In the genomic region with DNA sequence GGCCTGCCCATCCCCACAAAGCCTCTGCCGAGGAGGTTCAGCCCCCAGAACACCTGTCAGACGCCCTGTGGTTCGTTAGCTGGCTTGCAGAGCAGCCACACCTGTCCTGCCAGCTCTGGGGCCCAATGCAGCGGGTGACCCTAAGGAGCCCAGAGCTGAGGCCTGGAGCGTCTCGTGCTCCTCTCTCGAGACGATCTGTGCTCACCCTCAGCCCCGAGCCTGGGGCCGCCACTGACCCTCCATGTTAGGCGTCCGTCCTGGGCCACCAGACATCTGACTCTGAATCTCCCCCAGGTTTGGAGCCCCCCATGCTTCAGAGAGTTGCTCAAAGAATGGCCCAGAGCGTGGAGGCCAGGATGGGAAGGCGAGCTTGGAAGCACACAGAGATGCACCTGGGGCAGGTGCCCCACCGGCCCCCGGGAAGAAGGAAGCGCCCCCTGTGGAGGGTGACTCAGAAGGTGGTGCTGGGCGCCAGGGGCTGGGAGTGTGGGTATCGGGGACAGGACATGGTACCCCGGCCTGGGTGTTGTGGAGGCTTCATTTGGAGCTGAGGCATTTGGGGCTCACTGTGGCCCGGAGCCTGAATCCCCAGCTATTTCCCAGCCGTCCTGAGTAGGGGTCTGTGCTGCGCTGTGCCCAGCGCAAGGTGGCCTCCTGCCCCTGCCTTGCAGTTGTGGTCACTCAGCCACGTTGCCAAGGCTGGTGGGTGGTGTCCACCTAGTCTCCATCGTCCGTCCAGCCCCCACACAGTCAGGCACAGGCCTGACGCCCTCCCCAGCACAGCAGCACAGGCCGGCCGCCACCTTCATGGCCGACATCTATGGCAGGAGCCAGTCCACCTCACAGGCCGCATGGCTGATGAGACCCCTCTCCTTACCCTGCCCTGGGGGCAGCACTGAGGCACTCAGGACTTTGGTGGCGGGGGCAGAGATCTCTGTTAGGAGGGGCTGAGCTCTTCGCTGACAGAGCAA, we compare ENCODE assay signal across 20 cellular contexts. TPM values are rescaled to one million over a fixed set of nuclear protein-coding genes. Genes with fewer than 3 reads are reported as not detected.
A peak's percentile ranks its signal among the peaks of the same experiment; 100 is the strongest.
DNase-seq lines count a peak whose midpoint lies in the region; ATAC-seq and TF ChIP-seq lines count a peak whose summit lies in the region.
"Had no signal": no experiment of that assay in that cellular context is flagged by ENCODE, and none has a peak within 500 bp of the region (broad histone marks: within the 10 kb centered on the region; RNA-seq: fewer than 3 reads in every experiment).

No MANE protein-coding gene starts in this region.

- WGBS in neuronal stem cell (ENCODE audit: extremely low coverage in 2 of 2, insufficient read length in 2 of 2, insufficient replicate concordance in 1 of 2), 2 donors = no CpG with 5 or more reads among the region's 34 CpGs

- 0 out of 2 replicates have a peak overlapping the region, but pooled peaks have one; percentile 9 for H3K9ac ChIP-seq in BLaER1
- H3K9ac ChIP-seq in neuronal stem cell (ENCODE audit: low read depth, low read length, poor library complexity) = no peak overlapping the region
- H3K9ac ChIP-seq: KMS-11 had no signal

- no peaks in the 10 kb centered on the region for H3K9me3 Mint-ChIP-seq in CD14-positive monocyte
- no peaks in the 10 kb centered on the region for H3K9me3 Mint-ChIP-seq in activated CD4-positive, alpha-beta memory T cell treated with anti-CD3 and anti-CD28 coated beads for 36 hours

- ATAC-seq in left ventricle myocardium superior = no peak

- no peak overlapping the region for H4K91ac ChIP-seq in neuronal stem cell (ENCODE audit: low read depth, low read length, poor library complexity)

- H3K79me1 ChIP-seq in neuronal stem cell (ENCODE audit: low read depth, low read length) = no peaks in the 10 kb centered on the region

- no peak overlapping the region for H3K14ac ChIP-seq in neuronal stem cell (ENCODE audit: low read length)

- H3K4me1 ChIP-seq in BLaER1 (peaks cover 86% of the 10 kb centered on the region), neuronal stem cell (ENCODE audit: control insufficient read depth in 2 of 2, insufficient read depth in 1 of 2, low read depth in 1 of 2, low read length in 2 of 2) (no peaks in the 10 kb centered on the region)

- H2AK5ac ChIP-seq in neuronal stem cell (ENCODE audit: low read depth, low read length) = no peak overlapping the region

- CTCF ChIA-PET in activated CD4-positive, alpha-beta memory T cell treated with anti-CD3 and anti-CD28 coated beads for 36 hours (lab: Charles Lee) = interaction anchor here (0.7 kb wide), 1 partner anchor 195 kb away, joined by 3 read pairs; no protein-coding TSS in a partner anchor

- no peak overlapping the region for H2BK15ac ChIP-seq in neuronal stem cell (ENCODE audit: low read length)

- H3K27me3 ChIP-seq in BLaER1 = no peaks in the 10 kb centered on the region
- H3K27me3 ChIP-seq in neuronal stem cell (ENCODE audit: control insufficient read depth in 3 of 3, insufficient read depth in 3 of 3, low read depth in 1 of 3, low read length in 3 of 3) = no peaks in the 10 kb centered on the region

- peak overlapping the region; percentile 16; the same call in 1 of the 2 replicates for H3K27ac ChIP-seq in BLaER1
- H3K27ac ChIP-seq in neuronal stem cell (replicated peaks; ENCODE audit: low read length) = no peak overlapping the region
- H3K27ac ChIP-seq: KMS-11, PC-9 had no signal

- H3K4me3 ChIP-seq in BLaER1 = no peak overlapping the region
- H3K4me3 ChIP-seq in neuronal stem cell (ENCODE audit: low read length in 2 of 2) = no peak overlapping the region
- H3K4me3 ChIP-seq: PC-9 had no signal

- no peak for TF ChIP-seq CTCF in CD14-positive monocyte (IDR thresholded peaks at IDR 0.05)

- H2AFZ ChIP-seq in neuronal stem cell (ENCODE audit: low read length) = no peak overlapping the region
- H2AFZ ChIP-seq: PC-9 had no signal

- H3K27ac Mint-ChIP-seq in CD14-positive monocyte = peak overlapping the region in 1 of 7 donors; percentile 32
- no peak overlapping the region for H3K27ac Mint-ChIP-seq in activated CD4-positive, alpha-beta memory T cell treated with anti-CD3 and anti-CD28 coated beads for 36 hours

- DNase-seq in CD14-positive monocyte (ENCODE audit: low spot score) (peak; percentile 31), left ventricle myocardium superior (peak; percentile 23), neuronal stem cell (ENCODE audit: low spot score) (no peak), NCI-H226 (no peak)
- no peak for DNase-seq in activated CD4-positive, alpha-beta memory T cell treated with anti-CD3 and anti-CD28 coated beads for 36 hours
- no peak for DNase-seq in stimulated activated CD4-positive, alpha-beta T cell treated with anti-CD3 and anti-CD28 coated beads, Interleukin-15, amount 100 ng/mL, for 24 hours
- DNase-seq: C1 segment of cervical spinal cord, COR-L47, DMS153, EL, H7, NCI-H1092, NCI-H1694, NCI-H2107, NCI-H345, NCI-H69, PC-9, SHP77 had no signal

- H3K4me1 Mint-ChIP-seq in CD14-positive monocyte = no peaks in the 10 kb centered on the region
- H3K4me1 Mint-ChIP-seq in activated CD4-positive, alpha-beta memory T cell treated with anti-CD3 and anti-CD28 coated beads for 36 hours (ENCODE audit: low read depth) = no peaks in the 10 kb centered on the region

- H3K36me3 ChIP-seq in BLaER1 (peaks cover 63% of the 10 kb centered on the region), neuronal stem cell (replicated peaks in 1 of 2; ENCODE audit: control insufficient read depth in 2 of 2, insufficient read depth in 2 of 2, low read length in 2 of 2) (peaks cover 37 to 81% of the 10 kb centered on the region in 2 donors)

- H3K4ac ChIP-seq in neuronal stem cell (ENCODE audit: low read length) = no peak overlapping the region

- H3K36me3 Mint-ChIP-seq in CD14-positive monocyte = peaks cover 47 to 79% of the 10 kb centered on the region in 2 donors
- H3K36me3 Mint-ChIP-seq in activated CD4-positive, alpha-beta memory T cell treated with anti-CD3 and anti-CD28 coated beads for 36 hours = peaks cover 8% of the 10 kb centered on the region

- H3K9me3 ChIP-seq in BLaER1 (no peaks in the 10 kb centered on the region), neuronal stem cell (replicated peaks in 1 of 2; ENCODE audit: control insufficient read depth in 2 of 2, insufficient read depth in 1 of 2, low read depth in 1 of 2, low read length in 2 of 2) (no peaks in the 10 kb centered on the region)

- peak overlapping the region; percentile 43 for H3K23ac ChIP-seq in neuronal stem cell (ENCODE audit: low read depth, low read length, poor library complexity)

- POLR2A ChIA-PET in activated CD4-positive, alpha-beta memory T cell treated with anti-CD3 and anti-CD28 coated beads for 36 hours (lab: Charles Lee) = no interaction called here

- intact Hi-C loops in CD14-positive monocyte (cut with micrococcal nuclease) = no loop called here
- intact Hi-C loops in left ventricle myocardium superior (cut with micrococcal nuclease) = no loop called here
- intact Hi-C loops in activated CD4-positive, alpha-beta memory T cell treated with anti-CD3 and anti-CD28 coated beads for 36 hours (cut with micrococcal nuclease) = no loop called here

- H2BK12ac ChIP-seq in neuronal stem cell (ENCODE audit: low read length) = no peak overlapping the region

- H3K4me3 Mint-ChIP-seq in CD14-positive monocyte = no peak overlapping the region
- no peak overlapping the region for H3K4me3 Mint-ChIP-seq in activated CD4-positive, alpha-beta memory T cell treated with anti-CD3 and anti-CD28 coated beads for 36 hours

- H3K18ac ChIP-seq in neuronal stem cell (ENCODE audit: low read length) = peak overlapping the region; percentile 64

- peak overlapping the region; percentile 97 for H3K4me2 ChIP-seq in BLaER1
- H3K4me2 ChIP-seq in neuronal stem cell (ENCODE audit: insufficient read depth, low read length, poor library complexity, severe bottlenecking) = no peak overlapping the region
- H3K4me2 ChIP-seq: KMS-11, PC-9 had no signal

- no peak overlapping the region for H4K8ac ChIP-seq in neuronal stem cell (ENCODE audit: low read depth, low read length)

- peaks cover 45% of the 10 kb centered on the region for H4K20me1 ChIP-seq in BLaER1

- no peaks in the 10 kb centered on the region for H3K27me3 Mint-ChIP-seq in CD14-positive monocyte (ENCODE audit: low read depth in 3 of 3)
- H3K27me3 Mint-ChIP-seq in activated CD4-positive, alpha-beta memory T cell treated with anti-CD3 and anti-CD28 coated beads for 36 hours = no peaks in the 10 kb centered on the region

- H2BK5ac ChIP-seq in neuronal stem cell (ENCODE audit: low read length) = peak overlapping the region; percentile 29

- no peak overlapping the region for H2BK120ac ChIP-seq in neuronal stem cell (ENCODE audit: low read depth, low read length)

RNA-seq across cellular contexts. Expression of a gene that starts 36.2 kb away (rescaled TPM):
- 1 to 10 TPM; 4.0 to 6.2 TPM for polyA plus RNA-seq in CD14-positive monocyte
- 55.5 TPM for total RNA-seq in left ventricle myocardium superior
- 39.3 TPM for polyA plus RNA-seq in neuronal stem cell (2013, experiment 1 of 2)
- 38.7 TPM for polyA plus RNA-seq in neuronal stem cell (2013, experiment 2 of 2)
- 100 to 1,000 TPM; 110 to 112 TPM for total RNA-seq in activated CD4-positive, alpha-beta memory T cell treated with anti-CD3 and anti-CD28 coated beads for 36 hours

RNA-seq across cellular contexts. Expression of a gene that starts 42.8 kb away (rescaled TPM):
- polyA plus RNA-seq in CD14-positive monocyte = not detected
- total RNA-seq in left ventricle myocardium superior = not detected
- polyA plus RNA-seq in neuronal stem cell (2013, experiment 1 of 2) = 2.4 TPM
- 2.2 TPM for polyA plus RNA-seq in neuronal stem cell (2013, experiment 2 of 2)
- 1 to 10 TPM; 7.3 to 7.4 TPM for total RNA-seq in activated CD4-positive, alpha-beta memory T cell treated with anti-CD3 and anti-CD28 coated beads for 36 hours

RNA-seq across cellular contexts. Expression of a gene that starts 48.1 kb away (rescaled TPM):
- polyA plus RNA-seq in CD14-positive monocyte = not detected
- total RNA-seq in left ventricle myocardium superior = not detected
- polyA plus RNA-seq in neuronal stem cell (2013, experiment 1 of 2) = 0.33 TPM
- polyA plus RNA-seq in neuronal stem cell (2013, experiment 2 of 2) = 0.26 TPM
- total RNA-seq in activated CD4-positive, alpha-beta memory T cell treated with anti-CD3 and anti-CD28 coated beads for 36 hours = under 1 TPM; 0.39 to 0.59 TPM
- total RNA-seq: H7 had no signal

Comparison
In these comparisons a context has a peak if more than half of its experiments do, and no peak if none do; other contexts are left out.
1. DNase-seq: peak in CD14-positive monocyte (single experiment) and left ventricle myocardium superior (single experiment); none in neuronal stem cell (single experiment), activated CD4-positive, alpha-beta memory T cell treated with anti-CD3 and anti-CD28 coated beads for 36 hours (single experiment), NCI-H226 (single experiment) and stimulated activated CD4-positive, alpha-beta T cell treated with anti-CD3 and anti-CD28 coated beads, Interleukin-15, amount 100 ng/mL, for 24 hours (single experiment).